22 cellular contexts compared by ENCODE assay signal in genomic region chr6:164331026-164331425, GRCh38.
"Had no signal": no experiment of that assay in that cellular context is flagged by ENCODE, and none has a peak within 500 bp of the region (broad histone marks: within the 10 kb centered on the region; RNA-seq: fewer than 3 reads in every experiment).

No MANE protein-coding gene starts in this region.

- DNase-seq: activated CD4-positive, alpha-beta T cell treated with anti-CD3 and anti-CD28 coated beads, Interleukin-2, amount 10 ng/mL, durations not matched to agents 7 days and 5 days; activated CD8-positive, alpha-beta memory T cell treated with anti-CD3 and anti-CD28 coated beads, Interleukin-2, amount 50 U/mL, for 4 hours; activated effector memory CD4-positive, alpha-beta T cell treated with Interleukin-2 at 50 U/mL for 16 hours; activated naive CD4-positive, alpha-beta T cell treated with anti-CD3 and anti-CD28 coated beads, Interleukin-2, amount 10 ng/mL, durations not matched to agents 7 days and 5 days; activated naive CD8-positive, alpha-beta T cell treated with anti-CD3 and anti-CD28 coated beads, Interleukin-2, amount 50 U/mL, for 24 hours; activated T-cell treated with anti-CD3 and anti-CD28 coated beads, Interleukin-2, amount 50 U/mL, for 4 hours; anterior cingulate cortex; caudate nucleus; endodermal cell; head of caudate nucleus; kidney; midbrain; occipital lobe; posterior cingulate gyrus; T-helper 9 cell had no signal

- H3K27me3 ChIP-seq: tibial nerve had no signal

- H3K27ac ChIP-seq: tibial nerve had no signal

- ATAC-seq: activated CD4-positive, CD25-positive, alpha-beta regulatory T cell treated with anti-CD3 and anti-CD28 coated beads, Interleukin-2, amount 50 U/mL, for 24 hours; activated naive CD8-positive, alpha-beta T cell treated with anti-CD3 and anti-CD28 coated beads, Interleukin-2, amount 50 U/mL, for 24 hours; activated T-cell treated with anti-CD3 and anti-CD28 coated beads, Interleukin-2, amount 50 U/mL, for 4 hours; left lobe of liver had no signal

- H3K36me3 Mint-ChIP-seq: activated naive CD4-positive, alpha-beta T cell treated with anti-CD3 and anti-CD28 coated beads, Interleukin-2, amount 10 ng/mL, durations not matched to agents 7 days and 5 days; brain had no signal

- H3K27ac Mint-ChIP-seq: activated CD4-positive, alpha-beta T cell treated with anti-CD3 and anti-CD28 coated beads, Interleukin-2, amount 10 ng/mL, durations not matched to agents 7 days and 5 days; activated naive CD4-positive, alpha-beta T cell treated with anti-CD3 and anti-CD28 coated beads, Interleukin-2, amount 10 ng/mL, durations not matched to agents 7 days and 5 days; activated naive CD8-positive, alpha-beta T cell treated with anti-CD3 and anti-CD28 coated beads, Interleukin-2, amount 50 U/mL, for 24 hours; endodermal cell; nephron; stimulated activated naive CD8-positive, alpha-beta T cell treated with anti-CD3 and anti-CD28 coated beads, Interleukin-15, Interleukin-2, amounts not matched to agents 100 ng/mL and 50 ng/mL, for 24 hours had no signal

- H3K4me3 ChIP-seq: lung, tibial nerve had no signal

- H3K9me3 Mint-ChIP-seq: activated naive CD8-positive, alpha-beta T cell treated with anti-CD3 and anti-CD28 coated beads, Interleukin-2, amount 50 U/mL, for 24 hours; activated T-cell treated with anti-CD3 and anti-CD28 coated beads, Interleukin-2, amount 50 U/mL, for 4 hours; endodermal cell; nephron had no signal

- H3K4me3 Mint-ChIP-seq: activated CD4-positive, alpha-beta T cell treated with anti-CD3 and anti-CD28 coated beads, Interleukin-2, amount 10 ng/mL, durations not matched to agents 7 days and 5 days; activated naive CD4-positive, alpha-beta T cell treated with anti-CD3 and anti-CD28 coated beads, Interleukin-2, amount 10 ng/mL, durations not matched to agents 7 days and 5 days; activated naive CD8-positive, alpha-beta T cell treated with anti-CD3 and anti-CD28 coated beads, Interleukin-2, amount 50 U/mL, for 24 hours; activated T-cell treated with anti-CD3 and anti-CD28 coated beads, Interleukin-2, amount 50 U/mL, for 4 hours; brain; endodermal cell; nephron; stimulated activated naive CD8-positive, alpha-beta T cell treated with anti-CD3 and anti-CD28 coated beads, Interleukin-15, Interleukin-2, amounts not matched to agents 100 ng/mL and 50 ng/mL, for 24 hours had no signal

- H3K9me3 ChIP-seq: tibial nerve had no signal

- H3K27me3 Mint-ChIP-seq: activated CD4-positive, alpha-beta T cell treated with anti-CD3 and anti-CD28 coated beads, Interleukin-2, amount 10 ng/mL, durations not matched to agents 7 days and 5 days; activated naive CD4-positive, alpha-beta T cell treated with anti-CD3 and anti-CD28 coated beads, Interleukin-2, amount 10 ng/mL, durations not matched to agents 7 days and 5 days; activated naive CD8-positive, alpha-beta T cell treated with anti-CD3 and anti-CD28 coated beads, Interleukin-2, amount 50 U/mL, for 24 hours; brain; stimulated activated naive CD8-positive, alpha-beta T cell treated with anti-CD3 and anti-CD28 coated beads, Interleukin-15, Interleukin-2, amounts not matched to agents 100 ng/mL and 50 ng/mL, for 24 hours had no signal

- H3K36me3 ChIP-seq: tibial nerve had no signal

- H3K4me1 Mint-ChIP-seq: activated CD4-positive, alpha-beta T cell treated with anti-CD3 and anti-CD28 coated beads, Interleukin-2, amount 10 ng/mL, durations not matched to agents 7 days and 5 days; activated naive CD4-positive, alpha-beta T cell treated with anti-CD3 and anti-CD28 coated beads, Interleukin-2, amount 10 ng/mL, durations not matched to agents 7 days and 5 days; activated naive CD8-positive, alpha-beta T cell treated with anti-CD3 and anti-CD28 coated beads, Interleukin-2, amount 50 U/mL, for 24 hours; endodermal cell had no signal
